8 cellular contexts compared by ENCODE assay signal in the genomic region with DNA sequence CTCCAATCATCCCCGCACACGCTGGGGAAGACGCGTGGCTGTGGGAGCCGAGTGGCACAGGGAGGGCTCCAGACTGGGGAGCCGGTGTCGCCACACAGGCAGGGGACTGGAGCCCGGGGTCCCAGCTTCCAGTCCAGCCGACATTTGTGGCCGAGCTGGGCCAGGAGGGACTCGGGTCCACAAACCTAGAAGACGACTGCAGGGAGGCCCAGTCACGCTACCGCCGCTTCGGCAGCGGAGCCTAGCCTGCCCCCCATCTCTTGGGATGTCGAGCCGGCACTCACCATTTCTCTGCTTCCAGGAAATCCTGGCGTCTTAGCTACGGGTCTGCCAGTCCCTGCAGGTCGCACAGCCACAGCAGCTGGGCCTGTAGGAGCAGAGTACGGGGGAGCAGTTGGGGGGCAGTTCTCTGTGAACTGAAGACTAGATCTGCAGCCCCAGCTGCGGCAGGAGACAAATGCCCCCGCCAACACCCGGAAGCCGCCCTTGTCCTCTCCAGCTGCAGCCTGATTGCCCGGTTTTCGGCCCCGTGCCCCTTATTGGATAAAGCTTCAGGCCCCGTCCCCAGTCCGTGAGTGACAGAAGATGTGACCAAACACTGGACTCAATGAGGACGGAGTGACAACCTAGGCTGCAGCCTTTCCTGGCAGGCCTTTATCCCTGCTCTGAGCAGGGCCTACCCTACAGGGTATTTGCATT.
A peak's percentile ranks its signal among the peaks of the same experiment; 100 is the strongest.
DNase-seq lines count a peak whose midpoint lies in the region; ATAC-seq, FAIRE-seq and TF ChIP-seq lines count a peak whose summit lies in the region.

No MANE protein-coding gene starts in this region.

- H3K27me3 ChIP-seq in BJ (ENCODE audit: control insufficient read depth, insufficient read depth, low read length) = no peaks in the 10 kb centered on the region
- no peaks in the 10 kb centered on the region for H3K27me3 ChIP-seq in pancreas
- H3K27me3 ChIP-seq in hepatocyte = no peaks in the 10 kb centered on the region

- no peak overlapping the region for H3K27ac Mint-ChIP-seq in activated T-cell treated with anti-CD3 and anti-CD28 coated beads, Interleukin-2, amount 50 U/mL, for 24 hours

- no peaks in the 10 kb centered on the region for H4K20me1 ChIP-seq in hepatocyte (ENCODE audit: insufficient read depth, poor library complexity, severe bottlenecking)

- POLR2A ChIA-PET in BJ (lab: Charles Lee) = no interaction called here

- H3K4me1 Mint-ChIP-seq in activated T-cell treated with anti-CD3 and anti-CD28 coated beads, Interleukin-2, amount 50 U/mL, for 24 hours (ENCODE audit: low read depth) = no peaks in the 10 kb centered on the region

- no peaks in the 10 kb centered on the region for H3K79me2 ChIP-seq in hepatocyte

- no peak overlapping the region for H3K4me2 ChIP-seq in hepatocyte

- peak; percentile 48 for DNase-seq in BJ (ENCODE audit: low read depth)
- DNase-seq in HuH-7.5 (ENCODE audit: low spot score) = peak; percentile 67
- peak; percentile 38 for DNase-seq in activated T-cell treated with anti-CD3 and anti-CD28 coated beads, Interleukin-2, amount 50 U/mL, for 24 hours
- peak; percentile 44 for DNase-seq in glomerular visceral epithelial cell (ENCODE audit: extremely low spot score)
- peak; percentile 79 to 94 (median 86) for DNase-seq in pancreas
- no peak for DNase-seq in hepatocyte (ENCODE audit: low spot score)

- CTCF ChIA-PET in BJ (lab: Yijun Ruan, JAX) = no interaction called here

- no peak overlapping the region for H2AFZ ChIP-seq in hepatocyte

- 3 to 5% methylated on average over 31 to 33 of the region's 33 CpGs for WGBS in pancreas, 2 donors
- 93% methylated on average over 32 of the region's 33 CpGs for WGBS in hepatocyte (ENCODE audit: low lambda C conversion rate, missing lambda C conversion rate)

- peaks cover 14% of the 10 kb centered on the region for H3K9me3 Mint-ChIP-seq in activated T-cell treated with anti-CD3 and anti-CD28 coated beads, Interleukin-2, amount 50 U/mL, for 24 hours

- no peak overlapping the region for H3K27ac ChIP-seq in pancreas
- no peak overlapping the region for H3K27ac ChIP-seq in hepatocyte

- no peaks in the 10 kb centered on the region for H3K9me2 ChIP-seq in hepatocyte (replicated peaks; ENCODE audit: insufficient read depth)

- H3K4me3 ChIP-seq in BJ (ENCODE audit: low read depth, low read length) (peak overlapping the region; percentile 47), pancreas (peak overlapping the region; percentile 27 to 66 (median 54)), hepatocyte (no peak overlapping the region)

- H3K36me3 Mint-ChIP-seq in activated T-cell treated with anti-CD3 and anti-CD28 coated beads, Interleukin-2, amount 50 U/mL, for 24 hours (ENCODE audit: low read depth) = peaks cover 5% of the 10 kb centered on the region

- ATAC-seq in GM19438 (IDR thresholded peaks at IDR 0.05; ENCODE audit: low read depth, unreplicated experiment) (peak; percentile 99), pancreas (peak; percentile 99 to 100 (median 100)), GM19351 (IDR thresholded peaks at IDR 0.05; ENCODE audit: unreplicated experiment) (no peak)

- no peaks in the 10 kb centered on the region for H3K4me1 ChIP-seq in pancreas
- H3K4me1 ChIP-seq in hepatocyte (ENCODE audit: insufficient read depth) = no peaks in the 10 kb centered on the region

- intact Hi-C loops in pancreas (cut with DNase I) = no loop called here

- H3K9me3 ChIP-seq in pancreas (no peaks in the 10 kb centered on the region), hepatocyte (ENCODE audit: low read depth) (no peaks in the 10 kb centered on the region)

- H3K27me3 Mint-ChIP-seq in activated T-cell treated with anti-CD3 and anti-CD28 coated beads, Interleukin-2, amount 50 U/mL, for 24 hours = peaks cover 6% of the 10 kb centered on the region

- H3K4me3 Mint-ChIP-seq in activated T-cell treated with anti-CD3 and anti-CD28 coated beads, Interleukin-2, amount 50 U/mL, for 24 hours = peak overlapping the region; percentile 58

- FAIRE-seq in pancreas (lab: Jason Lieb, UNC) = no peak

- H3K36me3 ChIP-seq in BJ (ENCODE audit: control insufficient read depth, insufficient read depth, low read length) (no peaks in the 10 kb centered on the region), pancreas (no peaks in the 10 kb centered on the region), hepatocyte (replicated peaks; ENCODE audit: insufficient read depth, low read depth) (no peaks in the 10 kb centered on the region)

- no peak for TF ChIP-seq CTCF in BJ (IDR thresholded peaks at IDR 0.05; ENCODE audit: insufficient read depth, low read depth, low read length)
- no peak for TF ChIP-seq CTCF in pancreas (IDR thresholded peaks at IDR 0.05)
- TF ChIP-seq CTCF in hepatocyte (IDR thresholded peaks at IDR 0.05; ENCODE audit: poor library complexity) = no peak
